10 cellular contexts compared by ENCODE assay signal in genomic region chr5:2756764-2757163, GRCh38. TPM values are rescaled to one million over a fixed set of nuclear protein-coding genes. Genes with fewer than 3 reads are reported as not detected.
A peak's percentile ranks its signal among the peaks of the same experiment; 100 is the strongest.
DNase-seq lines count a peak whose midpoint lies in the region; ATAC-seq and TF ChIP-seq lines count a peak whose summit lies in the region.
"Had no signal": no experiment of that assay in that cellular context is flagged by ENCODE, and none has a peak within 500 bp of the region (broad histone marks: within the 10 kb centered on the region; RNA-seq: fewer than 3 reads in every experiment).

No MANE protein-coding gene starts in this region.

- ATAC-seq in HG02870 (IDR thresholded peaks at IDR 0.05; ENCODE audit: unreplicated experiment): no peak
- no peak for ATAC-seq in GM21619 (IDR thresholded peaks at IDR 0.05; ENCODE audit: unreplicated experiment)
- ATAC-seq in GM21447 (IDR thresholded peaks at IDR 0.05; ENCODE audit: unreplicated experiment): no peak

- no peaks in the 10 kb centered on the region for H3K27me3 ChIP-seq in KMS-11 (ENCODE audit: insufficient read depth, low read depth)
- H3K27me3 ChIP-seq in esophagus (ENCODE audit: control insufficient read depth in 1 of 2, insufficient read depth in 2 of 2, low read length in 2 of 2): peaks cover 0 to 3% of the 10 kb centered on the region in 2 donors
- peaks cover 73% of the 10 kb centered on the region for H3K27me3 ChIP-seq in neural cell (ENCODE audit: insufficient read depth, low read depth, low read length)
- H3K27me3 ChIP-seq in uterus: peaks cover 0 to 72% of the 10 kb centered on the region in 2 donors
- H3K27me3 ChIP-seq: ovary had no signal

- POLR2A ChIA-PET in AG04449 (lab: Yijun Ruan, JAX): no interaction called here

- peak overlapping the region; percentile 62 for H3K4me3 ChIP-seq in AG04449 (ENCODE audit: low read depth, low read length)
- no peak overlapping the region for H3K4me3 ChIP-seq in KMS-11 (IDR thresholded peaks at IDR 0.05; ENCODE audit: insufficient read depth, low read depth, low read length)
- peak overlapping the region; percentile 34 to 40 for H3K4me3 ChIP-seq in esophagus (ENCODE audit: low read depth in 1 of 2, low read length in 2 of 2)
- peak overlapping the region; percentile 70 for H3K4me3 ChIP-seq in neural cell (ENCODE audit: low read length)
- H3K4me3 ChIP-seq in uterus: no peak overlapping the region

- H3K79me2 ChIP-seq in KMS-11 (ENCODE audit: insufficient read depth, low read depth) (no peaks in the 10 kb centered on the region), neural cell (replicated peaks; ENCODE audit: insufficient read depth, low read length) (no peaks in the 10 kb centered on the region)

- H2AFZ ChIP-seq in KMS-11 (ENCODE audit: low read depth) (peak overlapping the region; percentile 45; the same call in 1 of the 2 replicates), neural cell (ENCODE audit: low read depth, low read length) (no peak overlapping the region)

- CTCF ChIA-PET in AG04449 (lab: Yijun Ruan, JAX): interaction anchor here (1.7 kb wide), 1 partner anchor 10 kb away, joined by 4 read pairs; no protein-coding TSS in a partner anchor

- no peaks in the 10 kb centered on the region for H3F3A ChIP-seq in neural cell (ENCODE audit: insufficient read depth, low read length, poor library complexity, severe bottlenecking)

- 6 to 16% methylated on average over 32 of the region's 32 CpGs for WGBS in esophagus, 2 donors

- peak; percentile 57 for TF ChIP-seq RAD21 in neural cell (conservative IDR thresholded peaks at IDR 0.05)

- H3K36me3 ChIP-seq in KMS-11 (ENCODE audit: insufficient read depth): no peaks in the 10 kb centered on the region
- no peaks in the 10 kb centered on the region for H3K36me3 ChIP-seq in esophagus (ENCODE audit: control insufficient read depth in 2 of 2, insufficient read depth in 2 of 2, low read length in 1 of 2)
- H3K36me3 ChIP-seq in neural cell (ENCODE audit: insufficient read depth, low read length): no peaks in the 10 kb centered on the region
- no peaks in the 10 kb centered on the region for H3K36me3 ChIP-seq in uterus
- H3K36me3 ChIP-seq: ovary had no signal

- no peak for TF ChIP-seq POLR2A in uterus (IDR thresholded peaks at IDR 0.05)

- H4K20me1 ChIP-seq in KMS-11 (ENCODE audit: insufficient read depth) (no peaks in the 10 kb centered on the region), neural cell (ENCODE audit: insufficient read depth) (no peaks in the 10 kb centered on the region)

- H3K4me1 ChIP-seq in KMS-11 (ENCODE audit: low read depth, poor library complexity, severe bottlenecking): peaks cover 24% of the 10 kb centered on the region
- peaks cover 5 to 9% of the 10 kb centered on the region in 2 donors for H3K4me1 ChIP-seq in esophagus (ENCODE audit: control insufficient read depth in 2 of 2, insufficient read depth in 2 of 2, low read length in 1 of 2)
- H3K4me1 ChIP-seq in uterus: peaks cover 0 to 5% of the 10 kb centered on the region in 2 donors

- H3K9me3 ChIP-seq in esophagus (ENCODE audit: control insufficient read depth in 2 of 2, insufficient read depth in 1 of 2, low read depth in 1 of 2, low read length in 1 of 2): no peaks in the 10 kb centered on the region
- no peaks in the 10 kb centered on the region for H3K9me3 ChIP-seq in neural cell (ENCODE audit: low read length)
- H3K9me3 ChIP-seq in uterus: no peaks in the 10 kb centered on the region
- H3K9me3 ChIP-seq: ovary had no signal

- H3K9me2 ChIP-seq in neural cell (ENCODE audit: insufficient read depth, low read length): no peaks in the 10 kb centered on the region

- TF ChIP-seq CTCF in AG04449 (IDR thresholded peaks at IDR 0.05; ENCODE audit: insufficient read depth, low read length, missing control alignments): no peak
- TF ChIP-seq CTCF in KMS-11 (conservative IDR thresholded peaks at IDR 0.05; ENCODE audit: low read depth, low read length): no peak
- peak; percentile 44 for TF ChIP-seq CTCF in neural cell (IDR thresholded peaks at IDR 0.05; ENCODE audit: poor library complexity, severe bottlenecking)
- no peak for TF ChIP-seq CTCF in uterus (IDR thresholded peaks at IDR 0.05)

- H3K27ac ChIP-seq in KMS-11 (peak overlapping the region; percentile 56; the same call in 1 of the 2 replicates), esophagus (ENCODE audit: low read depth in 2 of 2, low read length in 1 of 2) (no peak overlapping the region), neural cell (ENCODE audit: low read length) (no peak overlapping the region), uterus (no peak overlapping the region)
- H3K27ac ChIP-seq: ovary had no signal

- TF ChIP-seq EP300 in neural cell (conservative IDR thresholded peaks at IDR 0.05; ENCODE audit: poor library complexity, severe bottlenecking): peak; percentile 8

- DNase-seq in AG04449 (ENCODE audit: low read depth, low spot score) (no peak), uterus (no peak)
- DNase-seq: ovary; stimulated activated CD8-positive, alpha-beta memory T cell treated with anti-CD3 and anti-CD28 coated beads, Interleukin-4, amount 100 ng/mL, for 48 hours had no signal

- intact Hi-C loops in uterus (cut with DNase I; ENCODE audit: low total_unique reads): no loop called here

- H3K9ac ChIP-seq in KMS-11 (peak overlapping the region; percentile 56; the same call in 1 of the 2 replicates), neural cell (ENCODE audit: low read length) (peak overlapping the region; percentile 3)

- H3K4me2 ChIP-seq in KMS-11 (no peak overlapping the region), neural cell (ENCODE audit: low read length) (peak overlapping the region; percentile 45)

TF ChIP-seq in neural cell, 6 proteins besides CTCF, POLR2A, EP300 and RAD21:
- TF ChIP-seq TAF1 (IDR thresholded peaks at IDR 0.05; ENCODE audit: low read depth): no peak
- peak; percentile 41 for TF ChIP-seq POLR2AphosphoS5 (IDR thresholded peaks at IDR 0.05)
- peak; percentile 18 for TF ChIP-seq MXI1 (conservative IDR thresholded peaks at IDR 0.05; ENCODE audit: poor library complexity, severe bottlenecking)
- peak; percentile 61 for TF ChIP-seq SMC3 (conservative IDR thresholded peaks at IDR 0.05; ENCODE audit: poor library complexity)
- no peak for TF ChIP-seq EZH2 (IDR thresholded peaks at IDR 0.05; ENCODE audit: borderline replicate concordance, insufficient read depth, low read length, poor library complexity, severe bottlenecking)
- TF ChIP-seq REST (IDR thresholded peaks at IDR 0.05; ENCODE audit: borderline replicate concordance): no peak

RNA-seq across cellular contexts. Expression of gene IRX2, which starts 5.3 kb away (rescaled TPM):
- polyA plus RNA-seq in esophagus: 1 to 10 TPM; 2.1 to 3.0 TPM
- polyA plus RNA-seq in neural cell: 0.16 and 0.95 TPM in 2 replicates
- 0.49 and 0.93 TPM in 2 replicates for polyA minus RNA-seq in neural cell
- under 1 TPM in 1 of 4 donors, not detected in 3; 0.77 TPM for total RNA-seq in uterus

Comparison
In these comparisons a context has a peak if more than half of its experiments do, and no peak if none do; other contexts are left out.
1. H3K4me3 ChIP-seq: peak in AG04449 (single experiment), esophagus (2 of 2) and neural cell (single experiment); none in KMS-11 (single experiment) and uterus (0 of 2).